ENCODE assay signal across 8 cellular contexts in the genomic region with DNA sequence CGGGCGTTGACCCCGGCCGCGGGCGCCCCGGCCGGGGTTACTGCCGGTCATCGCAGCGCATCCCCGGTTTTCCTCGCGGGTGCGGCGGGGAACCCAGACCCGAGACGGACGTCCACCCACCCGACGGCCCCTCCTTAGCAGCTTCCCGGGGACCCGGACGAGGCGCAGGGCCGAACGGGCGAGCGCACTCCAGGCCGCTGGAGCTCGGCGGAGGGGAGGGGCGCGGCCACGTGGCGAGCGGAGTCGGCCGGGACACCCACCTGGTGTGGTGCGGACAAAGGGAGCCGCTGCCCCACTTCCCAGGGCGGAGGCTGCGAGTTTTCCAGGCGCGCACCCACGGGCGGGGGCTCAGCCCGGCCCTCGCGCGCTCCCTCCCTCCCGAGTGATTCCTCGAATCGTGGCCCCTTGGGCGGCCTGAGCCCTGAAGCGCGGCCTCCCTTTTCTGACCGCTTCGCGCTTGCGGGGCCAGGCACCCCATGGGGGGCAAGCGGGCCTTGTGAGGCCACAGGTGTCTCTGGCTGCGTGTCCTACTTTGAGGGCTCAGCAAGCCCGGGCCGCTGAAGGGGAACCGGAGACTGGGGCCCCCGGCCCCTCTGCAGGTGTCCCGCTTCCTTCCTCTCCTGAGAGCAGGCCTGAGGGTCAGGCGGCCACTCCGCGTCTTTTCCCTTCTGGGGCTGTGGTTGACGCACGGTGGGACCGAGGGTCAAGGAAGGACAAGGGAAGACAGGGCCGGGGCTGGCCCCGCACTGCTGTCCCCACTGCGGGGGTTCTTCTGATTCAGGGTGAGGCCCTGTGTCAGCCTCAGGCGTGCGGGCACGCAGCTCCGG. TPM values are rescaled to one million over a fixed set of nuclear protein-coding genes. Genes with fewer than 3 reads are reported as not detected.
DNase-seq lines count a peak whose midpoint lies in the region; ATAC-seq lines count a peak whose summit lies in the region.

No MANE protein-coding gene starts in this region.

- H3K27ac ChIP-seq in stomach smooth muscle (ENCODE audit: low read length) = peak overlapping the region; percentile 75

- DNase-seq in ELF-1 (ENCODE audit: low read depth, low spot score) (peak; percentile 60), adipocyte (ENCODE audit: low read depth) (no peak), iPS-NIHi11 (ENCODE audit: low spot score) (peak; percentile 68), NCI-H1694 treated with DMSO at 0.1 percent for 48 hours (lab: John Stamatoyannopoulos, UW) (no peak), mesenteric fat pad (ENCODE audit: low spot score) (no peak)
- no peak for DNase-seq in Jurkat, Clone E6-1 (ENCODE audit: low read depth, low spot score)

- H3K4me1 ChIP-seq in adipocyte (ENCODE audit: control insufficient read depth, insufficient read depth, low read length) = peaks cover 46% of the 10 kb centered on the region
- H3K4me1 ChIP-seq in stomach smooth muscle (ENCODE audit: control insufficient read depth, insufficient read depth, low read length) = peaks cover 43% of the 10 kb centered on the region

- peak overlapping the region; percentile 67 for H3K4me3 ChIP-seq in Jurkat, Clone E6-1 (ENCODE audit: low read length)
- H3K4me3 ChIP-seq in adipocyte (ENCODE audit: low read length) (peak overlapping the region; percentile 78), stomach smooth muscle (ENCODE audit: low read length in 2 of 2) (peak overlapping the region; percentile 49 to 76)

- H3K27me3 ChIP-seq in adipocyte (replicated peaks; ENCODE audit: control insufficient read depth, insufficient read depth, low read length) = no peaks in the 10 kb centered on the region
- no peaks in the 10 kb centered on the region for H3K27me3 ChIP-seq in stomach smooth muscle (ENCODE audit: control insufficient read depth in 1 of 2, insufficient read depth in 2 of 2, low read length in 2 of 2)

- ATAC-seq in GM21526 (IDR thresholded peaks at IDR 0.05; ENCODE audit: low FRiP score, unreplicated experiment) = peak; percentile 2

- H3K36me3 ChIP-seq in adipocyte (ENCODE audit: control insufficient read depth, insufficient read depth, low read length, severe bottlenecking) (peaks cover 26% of the 10 kb centered on the region), stomach smooth muscle (ENCODE audit: control insufficient read depth in 2 of 2, insufficient read depth in 2 of 2, low read length in 2 of 2) (peaks cover 4% of the 10 kb centered on the region in 2 donors)

- H3K9ac ChIP-seq in adipocyte (ENCODE audit: low read length) = peak overlapping the region; percentile 83
- H3K9ac ChIP-seq in stomach smooth muscle (ENCODE audit: low read length in 2 of 2) = peak overlapping the region; percentile 51 to 75

- H3K9me3 ChIP-seq in adipocyte (ENCODE audit: control insufficient read depth, low read length) (no peaks in the 10 kb centered on the region), stomach smooth muscle (ENCODE audit: control insufficient read depth in 2 of 2, low read length in 2 of 2) (no peaks in the 10 kb centered on the region)

RNA-seq across cellular contexts. Expression of gene FASN, which starts 1.1 kb away (rescaled TPM):
- 37.8 TPM for polyA plus RNA-seq in Jurkat, Clone E6-1 (2012; ENCODE audit: insufficient read depth, insufficient read length)
- total RNA-seq in mesenteric fat pad = 1,109 TPM

RNA-seq across cellular contexts. Expression of gene DUS1L, which starts 33.5 kb away (rescaled TPM):
- polyA plus RNA-seq in Jurkat, Clone E6-1 (2012; ENCODE audit: insufficient read depth, insufficient read length) = 228 TPM
- 103 TPM for total RNA-seq in mesenteric fat pad

RNA-seq across cellular contexts. Expression of gene GPS1, which starts 47.5 kb away (rescaled TPM):
- polyA plus RNA-seq in Jurkat, Clone E6-1 (2012; ENCODE audit: insufficient read depth, insufficient read length) = 123 TPM
- total RNA-seq in mesenteric fat pad = 85.8 TPM

RNA-seq across cellular contexts. Expression of gene RFNG, which starts 47.5 kb away (rescaled TPM):
- polyA plus RNA-seq in Jurkat, Clone E6-1 (2012; ENCODE audit: insufficient read depth, insufficient read length) = 30.1 TPM
- 46.1 TPM for total RNA-seq in mesenteric fat pad

Comparison
In these comparisons a context has a peak if more than half of its experiments do, and no peak if none do; other contexts are left out.
1. DNase-seq: peak in ELF-1 (single experiment) and iPS-NIHi11 (single experiment); none in Jurkat, Clone E6-1 (single experiment), adipocyte (single experiment), NCI-H1694 treated with DMSO at 0.1 percent for 48 hours (single experiment) and mesenteric fat pad (single experiment).
2. Peak in every context shown above with its lines, with median percentiles within 50 percentile points of each other: H3K4me3 ChIP-seq.